8 cellular contexts compared by ENCODE assay signal in the genomic region with DNA sequence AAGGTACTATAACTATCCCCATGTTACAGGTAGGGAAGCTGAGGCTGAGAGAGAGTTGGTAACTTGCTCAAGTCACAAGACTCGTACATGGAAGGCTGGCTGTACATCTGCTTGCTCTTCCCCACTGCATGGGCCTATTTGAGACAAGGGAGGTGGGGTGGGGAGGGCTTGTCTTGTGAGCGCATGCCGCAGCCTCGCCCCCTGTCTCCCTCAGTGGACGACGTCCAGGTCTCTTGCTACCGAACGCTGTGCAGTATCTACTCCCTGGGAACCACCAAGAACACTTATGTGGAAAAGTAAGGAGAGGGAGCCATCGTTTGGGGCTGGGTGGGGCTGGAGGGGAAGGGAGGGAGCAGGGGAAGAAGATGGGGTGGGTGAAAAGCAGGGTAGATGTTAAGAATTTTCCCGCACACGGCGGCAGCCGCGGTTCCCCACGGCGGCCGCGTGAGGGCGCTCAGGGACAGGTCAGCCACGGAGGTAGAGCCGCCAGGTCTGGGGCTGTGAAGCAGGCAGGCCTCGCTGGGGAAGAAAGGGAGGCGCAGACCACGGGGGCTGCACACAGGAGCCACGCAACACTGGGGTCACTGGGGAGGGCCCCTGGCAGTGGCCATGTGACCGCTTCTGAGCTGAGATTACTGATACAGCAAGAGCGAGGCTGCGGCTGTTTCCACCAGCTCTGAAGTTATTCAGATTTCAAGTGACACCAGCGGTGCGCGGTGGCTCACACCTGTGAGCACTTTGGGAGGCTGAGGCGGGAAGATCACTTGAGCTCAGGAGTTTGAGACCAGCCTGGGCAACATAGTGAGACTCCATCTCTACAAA.
DNase-seq lines count a peak whose midpoint lies in the region; ATAC-seq and TF ChIP-seq lines count a peak whose summit lies in the region.

No MANE protein-coding gene starts in this region.

- intact Hi-C loops in CD8-positive, alpha-beta T cell (cut with DNase I, micrococcal nuclease) = loop anchor here (1.0 to 2.0 kb wide), 6 partner anchors 24 to 415 kb away; partner anchors contain the start of genes FAM98C (in 2 of the 2), EIF3K (in 1 of the 2), MRPS12 (in 1 of the 2) and SARS2 (in 1 of the 2)

- H3K4me3 ChIP-seq in CD8-positive, alpha-beta T cell (ENCODE audit: low read depth, low read length) = no peak overlapping the region

- TF ChIP-seq POLR2A in erythroblast (IDR thresholded peaks at IDR 0.05; ENCODE audit: low read length) = no peak

- H3K27ac ChIP-seq in CD8-positive, alpha-beta T cell (ENCODE audit: low read depth, low read length) = no peak overlapping the region

- no peaks in the 10 kb centered on the region for H3K27me3 ChIP-seq in CD8-positive, alpha-beta T cell (ENCODE audit: insufficient read depth, low read length)

- peak; percentile 53 to 89 (median 71) for DNase-seq in CD8-positive, alpha-beta T cell
- peak; percentile 38 for DNase-seq in HFFc6
- DNase-seq in NOMO-1 treated with dmso at 0.1 percent for 144 hours (lab: John Stamatoyannopoulos, UW; ENCODE audit: unreplicated experiment) = peak; percentile 20
- DNase-seq in activated T-cell treated with anti-CD3 and anti-CD28 coated beads for 24 hours (ENCODE audit: low read depth) = peak; percentile 71
- peak; percentile 66 to 80 for DNase-seq in erythroblast (lab: John Stamatoyannopoulos, UW)
- peak; percentile 63 for DNase-seq in stimulated activated naive B cell treated with anti-CD40 and anti-IgM and Interleukin-4, amounts not matched to agents 10 μg/mL and 1 μg/mL and 100 μg/mL, for 72 hours

- H3K36me3 ChIP-seq in CD8-positive, alpha-beta T cell (ENCODE audit: insufficient read depth, low read length) = no peaks in the 10 kb centered on the region

- peak; percentile 99 for ATAC-seq in CD8-positive, alpha-beta T cell
- ATAC-seq in stimulated activated naive B cell treated with anti-CD40 and anti-IgM and Interleukin-4, amounts not matched to agents 10 μg/mL and 1 μg/mL and 100 μg/mL, for 72 hours (replicated peaks) = peak; percentile 94 to 96
- ATAC-seq in GM18511 (IDR thresholded peaks at IDR 0.05; ENCODE audit: unreplicated experiment) = no peak

- H3K4me1 ChIP-seq in CD8-positive, alpha-beta T cell (ENCODE audit: insufficient read depth, low read length) = peaks cover 9% of the 10 kb centered on the region

- POLR2A ChIA-PET in CD8-positive, alpha-beta T cell (lab: Charles Lee) = interaction anchor here (1.0 to 1.7 kb wide), 5 partner anchors 23 to 121 kb away, joined by 3 to 9 read pairs (median 4); partner anchors contain the start of genes EIF3K, FAM98C and MAP4K1

- no peak overlapping the region for H3K4me3 Mint-ChIP-seq in CD8-positive, alpha-beta T cell
- H3K4me3 Mint-ChIP-seq in HFFc6 = no peak overlapping the region
- no peak overlapping the region for H3K4me3 Mint-ChIP-seq in nephron
- H3K4me3 Mint-ChIP-seq in stimulated activated naive B cell treated with anti-CD40 and anti-IgM and Interleukin-4, amounts not matched to agents 10 μg/mL and 1 μg/mL and 100 μg/mL, for 72 hours = peak overlapping the region in 1 of 2 donors; percentile 1

- H3K9me3 ChIP-seq in CD8-positive, alpha-beta T cell (ENCODE audit: low read length) = no peaks in the 10 kb centered on the region

- no peaks in the 10 kb centered on the region for H3K9me3 Mint-ChIP-seq in CD8-positive, alpha-beta T cell
- no peaks in the 10 kb centered on the region for H3K9me3 Mint-ChIP-seq in HFFc6
- no peaks in the 10 kb centered on the region for H3K9me3 Mint-ChIP-seq in nephron
- H3K9me3 Mint-ChIP-seq in stimulated activated naive B cell treated with anti-CD40 and anti-IgM and Interleukin-4, amounts not matched to agents 10 μg/mL and 1 μg/mL and 100 μg/mL, for 72 hours = no peaks in the 10 kb centered on the region

- TF ChIP-seq CTCF in CD8-positive, alpha-beta T cell (IDR thresholded peaks at IDR 0.05) = peak; percentile 92
- TF ChIP-seq CTCF in HFFc6 (IDR thresholded peaks at IDR 0.05) (peak; percentile 91), nephron (IDR thresholded peaks at IDR 0.05; ENCODE audit: unreplicated experiment in 3 of 3) (peak; percentile 83 to 89 (median 87))

- CTCF ChIA-PET in CD8-positive, alpha-beta T cell (lab: Charles Lee) = interaction anchor here (0.6 to 7.0 kb wide), 25 partner anchors 9 to 415 kb away, joined by 3 to 91 read pairs (median 4); partner anchors contain the start of genes EIF3K, FAM98C, MAP4K1 and MRPS12

- H3K4me1 Mint-ChIP-seq in CD8-positive, alpha-beta T cell (ENCODE audit: low read depth) = peaks cover 7% of the 10 kb centered on the region
- H3K4me1 Mint-ChIP-seq in HFFc6 (ENCODE audit: low read depth) = no peaks in the 10 kb centered on the region
- H3K4me1 Mint-ChIP-seq in nephron = no peaks in the 10 kb centered on the region
- peaks cover 7 to 14% of the 10 kb centered on the region in 2 donors for H3K4me1 Mint-ChIP-seq in stimulated activated naive B cell treated with anti-CD40 and anti-IgM and Interleukin-4, amounts not matched to agents 10 μg/mL and 1 μg/mL and 100 μg/mL, for 72 hours

- peaks cover 2% of the 10 kb centered on the region for H3K27me3 Mint-ChIP-seq in CD8-positive, alpha-beta T cell (ENCODE audit: low read depth)
- H3K27me3 Mint-ChIP-seq in HFFc6 (ENCODE audit: insufficient read depth) (peaks cover 28% of the 10 kb centered on the region), nephron (ENCODE audit: low read depth) (peaks cover 4% of the 10 kb centered on the region)
- peaks cover 14 to 22% of the 10 kb centered on the region in 2 donors for H3K27me3 Mint-ChIP-seq in stimulated activated naive B cell treated with anti-CD40 and anti-IgM and Interleukin-4, amounts not matched to agents 10 μg/mL and 1 μg/mL and 100 μg/mL, for 72 hours

- H3K36me3 Mint-ChIP-seq in CD8-positive, alpha-beta T cell = no peaks in the 10 kb centered on the region
- no peaks in the 10 kb centered on the region for H3K36me3 Mint-ChIP-seq in HFFc6 (ENCODE audit: low read depth)
- peaks cover 4% of the 10 kb centered on the region for H3K36me3 Mint-ChIP-seq in nephron (ENCODE audit: low read depth)
- H3K36me3 Mint-ChIP-seq in stimulated activated naive B cell treated with anti-CD40 and anti-IgM and Interleukin-4, amounts not matched to agents 10 μg/mL and 1 μg/mL and 100 μg/mL, for 72 hours = no peaks in the 10 kb centered on the region

- H3K27ac Mint-ChIP-seq in CD8-positive, alpha-beta T cell = no peak overlapping the region
- H3K27ac Mint-ChIP-seq in HFFc6 (no peak overlapping the region), nephron (no peak overlapping the region)
- H3K27ac Mint-ChIP-seq in stimulated activated naive B cell treated with anti-CD40 and anti-IgM and Interleukin-4, amounts not matched to agents 10 μg/mL and 1 μg/mL and 100 μg/mL, for 72 hours = peak overlapping the region; percentile 72

Comparison
In these comparisons a context has a peak if more than half of its experiments do, and no peak if none do; other contexts are left out.
1. DNase-seq: peak in every context shown above with its lines; median percentile 73 in erythroblast; 71 in CD8-positive, alpha-beta T cell; 71 in activated T-cell treated with anti-CD3 and anti-CD28 coated beads for 24 hours; 63 in stimulated activated naive B cell treated with anti-CD40 and anti-IgM and Interleukin-4, amounts not matched to agents 10 μg/mL and 1 μg/mL and 100 μg/mL, for 72 hours; 38 in HFFc6; 20 in NOMO-1 treated with dmso at 0.1 percent for 144 hours.